Comparison of ENCODE assay signal across 9 cellular contexts in the genomic region with DNA sequence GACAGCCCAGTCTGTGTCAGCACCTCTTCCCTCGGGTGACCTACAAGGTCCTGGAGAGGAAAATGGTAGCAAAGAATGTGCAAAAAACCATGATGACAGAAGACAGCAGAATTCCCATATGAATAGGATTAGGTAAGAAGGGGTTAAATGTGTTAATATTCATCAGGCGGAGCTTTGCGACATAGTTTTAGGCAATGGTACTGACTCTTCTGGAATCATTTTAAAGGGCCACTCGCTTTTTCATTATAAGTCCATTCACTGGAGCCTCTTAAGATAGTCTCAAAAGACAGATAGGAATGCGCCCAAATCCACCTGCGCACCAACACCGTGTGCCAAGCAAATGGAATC. TPM values are rescaled to one million over a fixed set of nuclear protein-coding genes. Genes with fewer than 3 reads are reported as not detected.
DNase-seq lines count a peak whose midpoint lies in the region; ATAC-seq, FAIRE-seq and TF ChIP-seq lines count a peak whose summit lies in the region.
"Had no signal": no experiment of that assay in that cellular context is flagged by ENCODE, and none has a peak within 500 bp of the region (broad histone marks: within the 10 kb centered on the region; RNA-seq: fewer than 3 reads in every experiment).

No MANE protein-coding gene starts in this region.

- TF ChIP-seq POLR2A in transverse colon (IDR thresholded peaks at IDR 0.05), result no peak

- H3K4me1 ChIP-seq in RWPE2 (ENCODE audit: insufficient read depth, poor library complexity, severe bottlenecking), result peaks cover 48% of the 10 kb centered on the region
- H3K4me1 ChIP-seq in esophagus (ENCODE audit: control insufficient read depth in 2 of 2, insufficient read depth in 2 of 2, low read length in 1 of 2), result peaks cover 14 to 23% of the 10 kb centered on the region in 2 donors
- H3K4me1 ChIP-seq in transverse colon, result peaks cover 29 to 50% (median 41%) of the 10 kb centered on the region in 4 donors

- H3K79me2 ChIP-seq in neural cell (replicated peaks; ENCODE audit: insufficient read depth, low read length), result peaks cover 52% of the 10 kb centered on the region

- peak overlapping the region; percentile 64 for H3K4me2 ChIP-seq in neural cell (ENCODE audit: low read length)

- TF ChIP-seq EP300 in neural cell (conservative IDR thresholded peaks at IDR 0.05; ENCODE audit: poor library complexity, severe bottlenecking), result no peak
- TF ChIP-seq EP300 in transverse colon (IDR thresholded peaks at IDR 0.05; ENCODE audit: low read depth), result no peak

- H2AFZ ChIP-seq in neural cell (ENCODE audit: low read depth, low read length), result no peak overlapping the region

- H3K9me3 ChIP-seq in RWPE2 (ENCODE audit: severe bottlenecking) (no peaks in the 10 kb centered on the region), esophagus (ENCODE audit: control insufficient read depth in 2 of 2, insufficient read depth in 1 of 2, low read depth in 1 of 2, low read length in 1 of 2) (no peaks in the 10 kb centered on the region), neural cell (ENCODE audit: low read length) (no peaks in the 10 kb centered on the region), transverse colon (no peaks in the 10 kb centered on the region)

- TF ChIP-seq CTCF in RWPE2 (IDR thresholded peaks at IDR 0.05; ENCODE audit: poor library complexity, severe bottlenecking) (no peak), neural cell (IDR thresholded peaks at IDR 0.05; ENCODE audit: poor library complexity, severe bottlenecking) (no peak), transverse colon (IDR thresholded peaks at IDR 0.05) (no peak)

- no peak for FAIRE-seq in urothelium cell line (lab: Jason Lieb, UNC)
- no peak for FAIRE-seq in frontal cortex (lab: Jason Lieb, UNC)

- H3K27ac ChIP-seq in RWPE2 (ENCODE audit: poor library complexity, severe bottlenecking) (peak overlapping the region; percentile 37), esophagus (ENCODE audit: low read depth in 2 of 2, low read length in 1 of 2) (peak overlapping the region; percentile 60 to 78), neural cell (ENCODE audit: low read length) (peak overlapping the region; percentile 83), transverse colon (peak overlapping the region; percentile 27 to 78 (median 67))

- H3K36me3 ChIP-seq in RWPE2 (ENCODE audit: low read depth), result peaks cover 4% of the 10 kb centered on the region
- no peaks in the 10 kb centered on the region for H3K36me3 ChIP-seq in esophagus (ENCODE audit: control insufficient read depth in 2 of 2, insufficient read depth in 2 of 2, low read length in 1 of 2)
- H3K36me3 ChIP-seq in neural cell (ENCODE audit: insufficient read depth, low read length), result no peaks in the 10 kb centered on the region
- no peaks in the 10 kb centered on the region for H3K36me3 ChIP-seq in transverse colon

- H3K4me3 ChIP-seq in RWPE2 (ENCODE audit: severe bottlenecking) (no peak overlapping the region), esophagus (ENCODE audit: low read depth in 1 of 2, low read length in 2 of 2) (no peak overlapping the region), neural cell (ENCODE audit: low read length) (peak overlapping the region; percentile 45), transverse colon (no peak overlapping the region)

- ATAC-seq in RWPE2 (ENCODE audit: low read depth) (peak; percentile 17; the same call in 1 of the 3 replicates), GM21360 (IDR thresholded peaks at IDR 0.05; ENCODE audit: unreplicated experiment) (no peak)

- DNase-seq in RWPE2 (ENCODE audit: low spot score), result no peak
- no peak for DNase-seq in transverse colon
- no peak for DNase-seq in activated naive CD4-positive, alpha-beta T cell treated with anti-CD3 and anti-CD28 coated beads, Interleukin-2, amount 50 U/mL, for 16 hours
- no peak for DNase-seq in urothelium cell line (ENCODE audit: low spot score)
- DNase-seq in frontal cortex (ENCODE audit: low spot score in 2 of 2), result no peak
- DNase-seq: naive B cell had no signal

- intact Hi-C loops in transverse colon (cut with DNase I; ENCODE audit: low total_unique reads), result no loop called here

- in situ Hi-C loops in transverse colon (cut with MboI; ENCODE audit: low pct_ligation_motif_present in 1 of 4, low pct_unique_long_range_greater_than_20kb in 1 of 4, low sequenced_read_pairs in 3 of 4), result no loop called here

- peaks cover 10% of the 10 kb centered on the region for H3F3A ChIP-seq in neural cell (ENCODE audit: insufficient read depth, low read length, poor library complexity, severe bottlenecking)

- no peak for TF ChIP-seq RAD21 in neural cell (conservative IDR thresholded peaks at IDR 0.05)

- peak overlapping the region; percentile 59 for H3K9ac ChIP-seq in neural cell (ENCODE audit: low read length)

- WGBS in esophagus, 2 donors, result 40 to 54% methylated on average over 7 of the region's 7 CpGs
- 67% methylated on average over 6 to 7 of the region's 7 CpGs for WGBS in transverse colon (ENCODE audit: low coverage in 1 of 2), 2 donors

- H3K9me2 ChIP-seq in neural cell (ENCODE audit: insufficient read depth, low read length), result no peaks in the 10 kb centered on the region

- no peaks in the 10 kb centered on the region for H4K20me1 ChIP-seq in neural cell (ENCODE audit: insufficient read depth)

- H3K27me3 ChIP-seq in RWPE2 (ENCODE audit: insufficient read depth, poor library complexity, severe bottlenecking), result no peaks in the 10 kb centered on the region
- H3K27me3 ChIP-seq in esophagus (ENCODE audit: control insufficient read depth in 1 of 2, insufficient read depth in 2 of 2, low read length in 2 of 2), result no peaks in the 10 kb centered on the region
- H3K27me3 ChIP-seq in neural cell (ENCODE audit: insufficient read depth, low read depth, low read length), result no peaks in the 10 kb centered on the region
- H3K27me3 ChIP-seq in transverse colon, result no peaks in the 10 kb centered on the region

TF ChIP-seq in neural cell, 6 proteins besides CTCF, POLR2A, EP300 and RAD21:
- no peak for TF ChIP-seq POLR2AphosphoS5 (IDR thresholded peaks at IDR 0.05)
- TF ChIP-seq TAF1 (IDR thresholded peaks at IDR 0.05; ENCODE audit: low read depth), result no peak
- no peak for TF ChIP-seq MXI1 (conservative IDR thresholded peaks at IDR 0.05; ENCODE audit: poor library complexity, severe bottlenecking)
- no peak for TF ChIP-seq SMC3 (conservative IDR thresholded peaks at IDR 0.05; ENCODE audit: poor library complexity)
- no peak for TF ChIP-seq REST (IDR thresholded peaks at IDR 0.05; ENCODE audit: borderline replicate concordance)
- TF ChIP-seq EZH2 (IDR thresholded peaks at IDR 0.05; ENCODE audit: borderline replicate concordance, insufficient read depth, low read length, poor library complexity, severe bottlenecking), result no peak
TF ChIP-seq in neural cell: peak in this region for 0.

RNA-seq across cellular contexts. Expression of gene DLG5, which starts 38.2 kb away (rescaled TPM):
- polyA plus RNA-seq in esophagus (10 to 100 TPM; 13.9 to 17.4 TPM), neural cell (72.9 and 84.0 TPM in 2 replicates)
- polyA minus RNA-seq in neural cell, result 103 and 105 TPM in 2 replicates
- total RNA-seq in transverse colon (10 to 100 TPM; 31.4 to 90.1 (median 44.6) TPM), frontal cortex (33.4 TPM)
